27 cellular contexts compared by ENCODE assay signal in the genomic region with DNA sequence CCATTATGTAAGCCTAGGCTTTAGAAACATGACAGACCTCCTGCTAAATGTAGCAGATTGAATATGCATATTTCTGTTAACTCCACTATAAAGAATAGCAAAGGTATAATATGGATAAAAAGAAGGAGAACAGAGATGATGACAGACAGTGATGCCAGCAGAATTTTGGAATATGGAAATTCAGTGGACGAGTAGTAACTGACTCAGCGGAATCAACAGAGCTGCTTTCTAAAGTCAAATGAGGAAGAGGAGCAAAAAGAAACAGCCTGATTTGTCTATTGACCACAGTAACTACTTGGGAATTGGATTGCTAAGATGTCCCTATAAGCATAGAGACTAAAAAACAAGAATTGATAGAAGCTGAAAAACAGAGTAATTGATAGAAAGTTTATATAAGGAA. TPM values are rescaled to one million over a fixed set of nuclear protein-coding genes. Genes with fewer than 3 reads are reported as not detected.
"Had no signal": no experiment of that assay in that cellular context is flagged by ENCODE, and none has a peak within 500 bp of the region (broad histone marks: within the 10 kb centered on the region; RNA-seq: fewer than 3 reads in every experiment).

No MANE protein-coding gene starts in this region.

- ATAC-seq: activated T-helper 17 cell treated with anti-CD3 and anti-CD28 coated beads, Interleukin-2, amount 50 U/mL, for 72 hours; foreskin keratinocyte; left lung; natural killer cell; sciatic nerve; stimulated activated naive CD8-positive, alpha-beta T cell treated with anti-CD3 and anti-CD28 coated beads, Interleukin-15, Interleukin-2, amounts not matched to agents 100 U/mL and 50 U/mL, for 24 hours had no signal

- H3K27me3 ChIP-seq: foreskin keratinocyte, left lung, neural progenitor cell, thyroid gland had no signal

- H3K4me3 ChIP-seq: left lung, lung, neural progenitor cell, skin epidermis, thyroid gland had no signal

- H3K27me3 Mint-ChIP-seq: activated T-cell treated with anti-CD3 and anti-CD28 coated beads, Interleukin-2, amount 50 U/mL, for 24 hours; activated T-helper 17 cell treated with anti-CD3 and anti-CD28 coated beads, Interleukin-2, amount 50 U/mL, for 72 hours had no signal

- H3K36me3 ChIP-seq: neural progenitor cell, thyroid gland had no signal

- H3K4me1 ChIP-seq: foreskin keratinocyte, left lung, neural progenitor cell had no signal

- H3K27ac Mint-ChIP-seq: activated T-cell treated with anti-CD3 and anti-CD28 coated beads, Interleukin-2, amount 50 U/mL, for 24 hours; natural killer cell; neural progenitor cell had no signal

- H3K4me3 Mint-ChIP-seq: activated T-cell treated with anti-CD3 and anti-CD28 coated beads, Interleukin-2, amount 50 U/mL, for 24 hours; activated T-helper 17 cell treated with anti-CD3 and anti-CD28 coated beads, Interleukin-2, amount 50 U/mL, for 72 hours; natural killer cell; neural progenitor cell had no signal

- DNase-seq: activated CD4-positive, alpha-beta T cell treated with anti-CD3 and anti-CD28 coated beads for 48 hours; activated CD4-positive, alpha-beta T cell treated with anti-CD3 and anti-CD28 coated beads, Interleukin-2, amount 50 U/mL, for 48 hours; activated CD8-positive, alpha-beta memory T cell treated with anti-CD3 and anti-CD28 coated beads for 24 hours; activated CD8-positive, alpha-beta memory T cell treated with anti-CD3 and anti-CD28 coated beads, Interleukin-2, amount 50 U/mL, for 4 hours; activated gamma-delta T cell treated with Interleukin-2 at 50 U/mL for 16 hours; activated naive CD4-positive, alpha-beta T cell treated with anti-CD3 and anti-CD28 coated beads, Interleukin-2, amount 50 U/mL, for 16 hours; activated T-cell treated with anti-CD3 and anti-CD28 coated beads, Interleukin-2, amount 50 U/mL, for 24 hours; amniotic stem cell; central memory CD4-positive, alpha-beta T cell; effector memory CD4-positive, alpha-beta T cell; erythroblast; foreskin keratinocyte; left lung; mesendoderm; natural killer cell; occipital lobe; stimulated activated CD4-positive, alpha-beta T cell treated with anti-CD3 and anti-CD28 coated beads, Interleukin-12 subunit alpha, Interleukin-12 subunit beta, amount 100 ng/mL, for 4 hours; stimulated activated CD4-positive, alpha-beta T cell treated with anti-CD3 and anti-CD28 coated beads, Interleukin-4, amount 100 ng/mL, for 1 hour; stimulated activated naive CD8-positive, alpha-beta T cell treated with anti-CD3 and anti-CD28 coated beads, Interleukin-15, Interleukin-2, amounts not matched to agents 100 U/mL and 50 U/mL, for 24 hours; T-helper 1 cell; thyroid gland had no signal

- H3K27ac ChIP-seq: foreskin keratinocyte, left lung, neural progenitor cell, skin epidermis, thyroid gland, VCaP had no signal

- H3K9me3 ChIP-seq: thyroid gland had no signal

- H3K4me1 Mint-ChIP-seq: neural progenitor cell had no signal

- H3K9me3 Mint-ChIP-seq: activated T-cell treated with anti-CD3 and anti-CD28 coated beads, Interleukin-2, amount 50 U/mL, for 24 hours had no signal

RNA-seq across cellular contexts. Expression of gene GPR21, which starts 8.0 kb away (rescaled TPM):
- polyA plus RNA-seq: foreskin keratinocyte had no signal
